12 cellular contexts compared by ENCODE assay signal in genomic region chr11:73249304-73249703, GRCh38. TPM values are rescaled to one million over a fixed set of nuclear protein-coding genes. Genes with fewer than 3 reads are reported as not detected.
DNase-seq lines count a peak whose midpoint lies in the region; ATAC-seq and TF ChIP-seq lines count a peak whose summit lies in the region.
"Had no signal": no experiment of that assay in that cellular context is flagged by ENCODE, and none has a peak within 500 bp of the region (broad histone marks: within the 10 kb centered on the region; RNA-seq: fewer than 3 reads in every experiment).

No MANE protein-coding gene starts in this region.

- peaks cover 10% of the 10 kb centered on the region for H3K27me3 Mint-ChIP-seq in activated naive CD8-positive, alpha-beta T cell treated with anti-CD3 and anti-CD28 coated beads, Interleukin-2, amount 10 ng/mL, durations not matched to agents 7 days and 5 days
- no peaks in the 10 kb centered on the region for H3K27me3 Mint-ChIP-seq in activated naive CD8-positive, alpha-beta T cell treated with anti-CD3 and anti-CD28 coated beads for 36 hours
- H3K27me3 Mint-ChIP-seq in type B pancreatic cell: no peaks in the 10 kb centered on the region

- ATAC-seq in activated naive CD8-positive, alpha-beta T cell treated with anti-CD3 and anti-CD28 coated beads, Interleukin-2, amount 10 ng/mL, durations not matched to agents 7 days and 5 days (ENCODE audit: low read depth): peak; percentile 31
- ATAC-seq in GM19397 (IDR thresholded peaks at IDR 0.05; ENCODE audit: unreplicated experiment) (no peak), HG02610 (IDR thresholded peaks at IDR 0.05; ENCODE audit: unreplicated experiment) (no peak)

- no peak for TF ChIP-seq CTCF in type B pancreatic cell (conservative IDR thresholded peaks at IDR 0.05)

- H3K27ac Mint-ChIP-seq in activated naive CD8-positive, alpha-beta T cell treated with anti-CD3 and anti-CD28 coated beads, Interleukin-2, amount 10 ng/mL, durations not matched to agents 7 days and 5 days: no peak overlapping the region
- no peak overlapping the region for H3K27ac Mint-ChIP-seq in activated naive CD8-positive, alpha-beta T cell treated with anti-CD3 and anti-CD28 coated beads for 36 hours
- peak overlapping the region; percentile 90 for H3K27ac Mint-ChIP-seq in type B pancreatic cell

- H3K9me3 Mint-ChIP-seq in activated naive CD8-positive, alpha-beta T cell treated with anti-CD3 and anti-CD28 coated beads, Interleukin-2, amount 10 ng/mL, durations not matched to agents 7 days and 5 days: no peaks in the 10 kb centered on the region
- no peaks in the 10 kb centered on the region for H3K9me3 Mint-ChIP-seq in activated naive CD8-positive, alpha-beta T cell treated with anti-CD3 and anti-CD28 coated beads for 36 hours
- no peaks in the 10 kb centered on the region for H3K9me3 Mint-ChIP-seq in type B pancreatic cell

- H3K4me3 Mint-ChIP-seq in activated naive CD8-positive, alpha-beta T cell treated with anti-CD3 and anti-CD28 coated beads, Interleukin-2, amount 10 ng/mL, durations not matched to agents 7 days and 5 days: no peak overlapping the region
- no peak overlapping the region for H3K4me3 Mint-ChIP-seq in activated naive CD8-positive, alpha-beta T cell treated with anti-CD3 and anti-CD28 coated beads for 36 hours
- peak overlapping the region; percentile 57 for H3K4me3 Mint-ChIP-seq in type B pancreatic cell

- POLR2A ChIA-PET in activated naive CD8-positive, alpha-beta T cell treated with anti-CD3 and anti-CD28 coated beads, Interleukin-2, amount 10 ng/mL, durations not matched to agents 7 days and 5 days (lab: Charles Lee): no interaction called here

- no peaks in the 10 kb centered on the region for H3K36me3 Mint-ChIP-seq in activated naive CD8-positive, alpha-beta T cell treated with anti-CD3 and anti-CD28 coated beads, Interleukin-2, amount 10 ng/mL, durations not matched to agents 7 days and 5 days
- H3K36me3 Mint-ChIP-seq in activated naive CD8-positive, alpha-beta T cell treated with anti-CD3 and anti-CD28 coated beads for 36 hours: no peaks in the 10 kb centered on the region
- no peaks in the 10 kb centered on the region for H3K36me3 Mint-ChIP-seq in type B pancreatic cell

- peaks cover 23% of the 10 kb centered on the region for H3K4me1 Mint-ChIP-seq in activated naive CD8-positive, alpha-beta T cell treated with anti-CD3 and anti-CD28 coated beads, Interleukin-2, amount 10 ng/mL, durations not matched to agents 7 days and 5 days
- H3K4me1 Mint-ChIP-seq in activated naive CD8-positive, alpha-beta T cell treated with anti-CD3 and anti-CD28 coated beads for 36 hours: no peaks in the 10 kb centered on the region
- peaks cover 20% of the 10 kb centered on the region for H3K4me1 Mint-ChIP-seq in type B pancreatic cell (ENCODE audit: unreplicated experiment)

- peak; percentile 24 for DNase-seq in activated naive CD8-positive, alpha-beta T cell treated with anti-CD3 and anti-CD28 coated beads, Interleukin-2, amount 10 ng/mL, durations not matched to agents 7 days and 5 days
- DNase-seq in activated naive CD8-positive, alpha-beta T cell treated with anti-CD3 and anti-CD28 coated beads for 36 hours: no peak
- peak; percentile 22 for DNase-seq in NCI-H69 (lab: John Stamatoyannopoulos, UW)
- DNase-seq in glomerular visceral epithelial cell (ENCODE audit: extremely low spot score): peak; percentile 75
- no peak for DNase-seq in type B pancreatic cell (ENCODE audit: extremely low spot score, unreplicated experiment)
- no peak for DNase-seq in midbrain (lab: John Stamatoyannopoulos, UW)
- DNase-seq: GF-D8, mesenchymal stem cell, NCI-H1417 treated with DMSO at 0.1 percent for 48 hours, WERI-Rb-1 had no signal

RNA-seq across cellular contexts. Expression of gene P2RY6, which starts 22.8 kb away (rescaled TPM):
- total RNA-seq in activated naive CD8-positive, alpha-beta T cell treated with anti-CD3 and anti-CD28 coated beads, Interleukin-2, amount 10 ng/mL, durations not matched to agents 7 days and 5 days: under 1 TPM in 1 of 2 experiments, not detected in 1; 0.44 TPM
- not detected for total RNA-seq in activated naive CD8-positive, alpha-beta T cell treated with anti-CD3 and anti-CD28 coated beads for 36 hours
- total RNA-seq in type B pancreatic cell (ENCODE audit: low replicate concordance): 3.0 and 14.8 TPM in 2 replicates

RNA-seq across cellular contexts. Expression of gene P2RY2, which starts 31.2 kb away (rescaled TPM):
- not detected for total RNA-seq in activated naive CD8-positive, alpha-beta T cell treated with anti-CD3 and anti-CD28 coated beads, Interleukin-2, amount 10 ng/mL, durations not matched to agents 7 days and 5 days
- total RNA-seq in activated naive CD8-positive, alpha-beta T cell treated with anti-CD3 and anti-CD28 coated beads for 36 hours: not detected
- total RNA-seq in type B pancreatic cell (ENCODE audit: low replicate concordance): 12.1 and 25.3 TPM in 2 replicates

RNA-seq across cellular contexts. Expression of gene ARHGEF17, which starts 58.8 kb away (rescaled TPM):
- total RNA-seq in activated naive CD8-positive, alpha-beta T cell treated with anti-CD3 and anti-CD28 coated beads, Interleukin-2, amount 10 ng/mL, durations not matched to agents 7 days and 5 days: not detected
- under 1 TPM in 1 of 2 experiments, not detected in 1; 0.08 TPM for total RNA-seq in activated naive CD8-positive, alpha-beta T cell treated with anti-CD3 and anti-CD28 coated beads for 36 hours
- total RNA-seq in type B pancreatic cell (ENCODE audit: low replicate concordance): 29.2 and 69.7 TPM in 2 replicates

Comparison
In these comparisons a context has a peak if more than half of its experiments do, and no peak if none do; other contexts are left out.
1. DNase-seq: peak in activated naive CD8-positive, alpha-beta T cell treated with anti-CD3 and anti-CD28 coated beads, Interleukin-2, amount 10 ng/mL, durations not matched to agents 7 days and 5 days (single experiment), NCI-H69 (single experiment) and glomerular visceral epithelial cell (single experiment); none in activated naive CD8-positive, alpha-beta T cell treated with anti-CD3 and anti-CD28 coated beads for 36 hours (single experiment), type B pancreatic cell (single experiment) and midbrain (single experiment).
2. RNA of gene P2RY2, which starts 31.2 kb away (total RNA-seq): 12.1 to 25.3 TPM in type B pancreatic cell; not detected in activated naive CD8-positive, alpha-beta T cell treated with anti-CD3 and anti-CD28 coated beads, Interleukin-2, amount 10 ng/mL, durations not matched to agents 7 days and 5 days and not detected in activated naive CD8-positive, alpha-beta T cell treated with anti-CD3 and anti-CD28 coated beads for 36 hours; every median in the first group is over 10 times any median in the second.
3. RNA of gene ARHGEF17, which starts 58.8 kb away (total RNA-seq): 29.2 to 69.7 TPM in type B pancreatic cell; not detected in activated naive CD8-positive, alpha-beta T cell treated with anti-CD3 and anti-CD28 coated beads, Interleukin-2, amount 10 ng/mL, durations not matched to agents 7 days and 5 days and 0.08 TPM in activated naive CD8-positive, alpha-beta T cell treated with anti-CD3 and anti-CD28 coated beads for 36 hours; every median in the first group is over 10 times any median in the second.